8 cellular contexts compared by ENCODE assay signal in genomic region chr16:31033709-31034492, GRCh38. TPM values are rescaled to one million over a fixed set of nuclear protein-coding genes. Genes with fewer than 3 reads are reported as not detected.
DNase-seq lines count a peak whose midpoint lies in the region; TF ChIP-seq lines count a peak whose summit lies in the region.

No MANE protein-coding gene starts in this region.

- H3K9me2 ChIP-seq in SU-DHL-6 (replicated peaks; ENCODE audit: insufficient read depth, low read length), result no peaks in the 10 kb centered on the region

- no peak overlapping the region for H3K23ac ChIP-seq in trophoblast cell (ENCODE audit: low read length)

- peak overlapping the region; percentile 58 for H3K14ac ChIP-seq in trophoblast cell (ENCODE audit: low read length)

- H3K9ac ChIP-seq in SU-DHL-6 (ENCODE audit: low read length), result peak overlapping the region; percentile 65
- peak overlapping the region; percentile 82 for H3K9ac ChIP-seq in trophoblast cell (ENCODE audit: low read length)

- H3K79me1 ChIP-seq in trophoblast cell (ENCODE audit: low read length), result peaks cover 6% of the 10 kb centered on the region

- peak overlapping the region; percentile 23; the same call in 1 of the 2 replicates for H3K27ac ChIP-seq in SU-DHL-6 (ENCODE audit: low read depth, low read length)
- H3K27ac ChIP-seq in trophoblast cell (ENCODE audit: low read depth, low read length), result no peak overlapping the region
- H3K27ac ChIP-seq in tibial nerve, result peak overlapping the region; percentile 95 to 100 (median 98)

- H3F3A ChIP-seq in SU-DHL-6 (ENCODE audit: insufficient read depth), result peaks cover 10% of the 10 kb centered on the region

- H3K18ac ChIP-seq in trophoblast cell (ENCODE audit: low read length), result peak overlapping the region; percentile 56

- H2BK5ac ChIP-seq in trophoblast cell (ENCODE audit: low read depth, low read length, poor library complexity), result peak overlapping the region; percentile 63

- H3K4me2 ChIP-seq in SU-DHL-6 (ENCODE audit: low read depth, low read length, poor library complexity, severe bottlenecking) (peak overlapping the region; percentile 69), trophoblast cell (ENCODE audit: low read length) (peak overlapping the region; percentile 97)

- DNase-seq in GM04503 (ENCODE audit: low read depth) (peak; percentile 16), HEK293T (ENCODE audit: extremely low spot score) (peak; percentile 100), NCI-H1092 (lab: John Stamatoyannopoulos, UW) (peak; percentile 74), cardiac septum (ENCODE audit: low spot score) (peak; percentile 96), trophoblast cell (peak; percentile 81 to 88), tibial nerve (ENCODE audit: low spot score in 2 of 2) (peak; percentile 91 to 94)
- peak; percentile 69 for DNase-seq in activated naive CD8-positive, alpha-beta T cell treated with anti-CD3 and anti-CD28 coated beads, Interleukin-2, amount 50 U/mL, for 16 hours (ENCODE audit: low read depth, low spot score)

- CTCF ChIA-PET in HEK293T (lab: Yijun Ruan, JAX), result no interaction called here

- H3K27me3 ChIP-seq in SU-DHL-6 (ENCODE audit: low read length), result no peaks in the 10 kb centered on the region
- no peaks in the 10 kb centered on the region for H3K27me3 ChIP-seq in trophoblast cell (ENCODE audit: insufficient read depth, low read length)
- no peaks in the 10 kb centered on the region for H3K27me3 ChIP-seq in tibial nerve

- H3K79me2 ChIP-seq in SU-DHL-6 (ENCODE audit: insufficient read depth, low read length) (no peaks in the 10 kb centered on the region), trophoblast cell (ENCODE audit: control insufficient read depth, insufficient read depth, low read length, poor library complexity) (peaks cover 4% of the 10 kb centered on the region)

- TF ChIP-seq EP300 in tibial nerve (IDR thresholded peaks at IDR 0.05), result peak; percentile 40 to 81

- H4K8ac ChIP-seq in trophoblast cell (ENCODE audit: low read depth, low read length), result peak overlapping the region; percentile 56

- H2BK12ac ChIP-seq in trophoblast cell (ENCODE audit: low read length), result no peak overlapping the region

- peak; percentile 39 to 64 for TF ChIP-seq POLR2A in tibial nerve (IDR thresholded peaks at IDR 0.05)

- TF ChIP-seq CTCF in SU-DHL-6 (IDR thresholded peaks at IDR 0.05; ENCODE audit: insufficient read depth, low read length, poor library complexity, severe bottlenecking), result no peak
- no peak for TF ChIP-seq CTCF in tibial nerve (IDR thresholded peaks at IDR 0.05)

- H3K4me1 ChIP-seq in trophoblast cell (ENCODE audit: control insufficient read depth in 1 of 2, insufficient read depth in 2 of 2, low read length in 2 of 2) (peaks cover 6 to 10% of the 10 kb centered on the region in 2 experiments), tibial nerve (peaks cover 0 to 36% (median 6%) of the 10 kb centered on the region in 4 donors)

- no peak overlapping the region for H2AK5ac ChIP-seq in trophoblast cell (ENCODE audit: low read length)

- no peaks in the 10 kb centered on the region for H4K20me1 ChIP-seq in SU-DHL-6 (ENCODE audit: low read depth, low read length)

- H2AFZ ChIP-seq in SU-DHL-6 (ENCODE audit: low read depth, low read length, severe bottlenecking), result peak overlapping the region; percentile 79
- peak overlapping the region; percentile 67 for H2AFZ ChIP-seq in trophoblast cell (ENCODE audit: insufficient read depth, low read length, poor library complexity)

- intact Hi-C loops in cardiac septum (cut with DNase I), result loop anchor here (5.0 kb wide), 1 partner anchor 38 kb away; the partner anchor contains the start of genes ZNF646 and ZNF668

- peak overlapping the region; percentile 57 for H4K12ac ChIP-seq in trophoblast cell (ENCODE audit: low read depth, low read length)

- H3K4ac ChIP-seq in trophoblast cell (ENCODE audit: low read depth, low read length), result peak overlapping the region; percentile 24

- H3K9me3 ChIP-seq in SU-DHL-6 (ENCODE audit: insufficient read depth, low read length) (no peaks in the 10 kb centered on the region), trophoblast cell (ENCODE audit: insufficient read depth, low read depth, low read length) (peaks cover 2% of the 10 kb centered on the region), tibial nerve (no peaks in the 10 kb centered on the region)

- H4K91ac ChIP-seq in trophoblast cell (ENCODE audit: low read depth, low read length), result peak overlapping the region; percentile 38

- WGBS in trophoblast cell (ENCODE audit: extremely low coverage, insufficient coverage, insufficient read length), result no CpG with 5 or more reads among the region's 47 CpGs
- 1 to 2% methylated on average over 32 to 41 of the region's 47 CpGs for WGBS in tibial nerve, 2 donors

- POLR2A ChIA-PET in HEK293T (lab: Yijun Ruan, JAX), result interaction anchor here (0.6 to 2.3 kb wide), 13 partner anchors 9 to 1231 kb away, joined by 3 to 10 read pairs (median 4); partner anchors contain the start of genes HSD3B7, KAT8, ZNF646 and ZNF668

- H3K4me3 ChIP-seq in SU-DHL-6 (ENCODE audit: insufficient read depth, low read length, poor library complexity, severe bottlenecking) (peak overlapping the region; percentile 92), trophoblast cell (ENCODE audit: low read depth, low read length) (peak overlapping the region; percentile 92), tibial nerve (peak overlapping the region; percentile 77 to 91 (median 82))

- H3K36me3 ChIP-seq in SU-DHL-6 (ENCODE audit: low read length) (no peaks in the 10 kb centered on the region), trophoblast cell (ENCODE audit: control insufficient read depth in 1 of 2, insufficient read depth in 2 of 2, low read length in 2 of 2) (peaks cover 14 to 15% of the 10 kb centered on the region in 2 experiments), tibial nerve (peaks cover 0 to 18% (median 11%) of the 10 kb centered on the region in 3 donors)

- H2BK120ac ChIP-seq in trophoblast cell (ENCODE audit: insufficient read depth, low read length, poor library complexity), result no peak overlapping the region

TF ChIP-seq in HEK293T, 16 proteins besides CTCF, POLR2A, EP300 and RAD21:
- TF ChIP-seq FOXK2 (IDR thresholded peaks at IDR 0.05), result no peak
- no peak for TF ChIP-seq SP1 (IDR thresholded peaks at IDR 0.05)
- no peak for TF ChIP-seq ELF4 (IDR thresholded peaks at IDR 0.05)
- no peak for TF ChIP-seq BHLHE40 (IDR thresholded peaks at IDR 0.05; ENCODE audit: borderline replicate concordance)
- no peak for TF ChIP-seq TARDBP (IDR thresholded peaks at IDR 0.05)
- no peak for TF ChIP-seq ZNF384 (IDR thresholded peaks at IDR 0.05)
- no peak for TF ChIP-seq L3MBTL2 (conservative IDR thresholded peaks at IDR 0.05)
- no peak for TF ChIP-seq HDGF (IDR thresholded peaks at IDR 0.05; ENCODE audit: borderline replicate concordance)
- TF ChIP-seq CTBP1 (IDR thresholded peaks at IDR 0.05; ENCODE audit: borderline replicate concordance), result no peak
- TF ChIP-seq ARNT (IDR thresholded peaks at IDR 0.05), result no peak
- TF ChIP-seq, protein P1, sequence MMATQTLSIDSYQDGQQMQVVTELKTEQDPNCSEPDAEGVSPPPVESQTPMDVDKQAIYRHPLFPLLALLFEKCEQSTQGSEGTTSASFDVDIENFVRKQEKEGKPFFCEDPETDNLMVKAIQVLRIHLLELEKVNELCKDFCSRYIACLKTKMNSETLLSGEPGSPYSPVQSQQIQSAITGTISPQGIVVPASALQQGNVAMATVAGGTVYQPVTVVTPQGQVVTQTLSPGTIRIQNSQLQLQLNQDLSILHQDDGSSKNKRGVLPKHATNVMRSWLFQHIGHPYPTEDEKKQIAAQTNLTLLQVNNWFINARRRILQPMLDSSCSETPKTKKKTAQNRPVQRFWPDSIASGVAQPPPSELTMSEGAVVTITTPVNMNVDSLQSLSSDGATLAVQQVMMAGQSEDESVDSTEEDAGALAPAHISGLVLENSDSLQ (IDR thresholded peaks at IDR 0.05), result no peak
- no peak for TF ChIP-seq NFRKB (IDR thresholded peaks at IDR 0.05)
- TF ChIP-seq LEF1 (IDR thresholded peaks at IDR 0.05; ENCODE audit: borderline replicate concordance), result no peak
- no peak for TF ChIP-seq FOXA1 (IDR thresholded peaks at IDR 0.05)
- no peak for TF ChIP-seq SUZ12 (IDR thresholded peaks at IDR 0.05)
- TF ChIP-seq FOXM1 (IDR thresholded peaks at IDR 0.05; ENCODE audit: borderline replicate concordance), result no peak

RNA-seq across cellular contexts. Expression of gene STX4, which starts 0.5 kb away (rescaled TPM):
- total RNA-seq in cardiac septum (41.1 TPM), tibial nerve (10 to 100 TPM; 50.7 to 69.3 (median 63.9) TPM)
- 45.3 and 51.4 TPM in 2 replicates for polyA plus RNA-seq in trophoblast cell (2013)

RNA-seq across cellular contexts. Expression of gene STX1B, which starts 23.5 kb away (rescaled TPM):
- total RNA-seq in cardiac septum (1.6 TPM), tibial nerve (1 to 10 TPM in 3 of 4 donors, under 1 TPM in 1; 0.84 to 6.1 (median 1.3) TPM)
- 0.19 and 0.23 TPM in 2 replicates for polyA plus RNA-seq in trophoblast cell (2013)

RNA-seq across cellular contexts. Expression of gene ZNF668, which starts 40.1 kb away (rescaled TPM):
- 5.9 TPM for total RNA-seq in cardiac septum
- polyA plus RNA-seq in trophoblast cell (2013), result 21.2 and 21.4 TPM in 2 replicates
- 10 to 100 TPM; 15.5 to 20.3 (median 16.7) TPM for total RNA-seq in tibial nerve

RNA-seq across cellular contexts. Expression of gene ZNF646, which starts 40.3 kb away (rescaled TPM):
- total RNA-seq in cardiac septum, result 9.6 TPM
- polyA plus RNA-seq in trophoblast cell (2013), result 13.3 and 15.2 TPM in 2 replicates
- 10 to 100 TPM; 13.4 to 22.5 (median 20.0) TPM for total RNA-seq in tibial nerve

RNA-seq across cellular contexts. Expression of gene HSD3B7, which starts 48.9 kb away (rescaled TPM):
- 5.4 TPM for total RNA-seq in cardiac septum
- polyA plus RNA-seq in trophoblast cell (2013), result 1.3 and 1.6 TPM in 2 replicates
- total RNA-seq in tibial nerve, result 10 to 100 TPM; 14.9 to 42.9 (median 22.5) TPM

Comparison
In these comparisons a context has a peak if more than half of its experiments do, and no peak if none do; other contexts are left out.
1. DNase-seq: peak in every context shown above with its lines; median percentile 100 in HEK293T; 96 in cardiac septum; 92 in tibial nerve; 84 in trophoblast cell; 74 in NCI-H1092; 69 in activated naive CD8-positive, alpha-beta T cell treated with anti-CD3 and anti-CD28 coated beads, Interleukin-2, amount 50 U/mL, for 16 hours; 16 in GM04503.